8 cellular contexts compared by ENCODE assay signal in the genomic region with DNA sequence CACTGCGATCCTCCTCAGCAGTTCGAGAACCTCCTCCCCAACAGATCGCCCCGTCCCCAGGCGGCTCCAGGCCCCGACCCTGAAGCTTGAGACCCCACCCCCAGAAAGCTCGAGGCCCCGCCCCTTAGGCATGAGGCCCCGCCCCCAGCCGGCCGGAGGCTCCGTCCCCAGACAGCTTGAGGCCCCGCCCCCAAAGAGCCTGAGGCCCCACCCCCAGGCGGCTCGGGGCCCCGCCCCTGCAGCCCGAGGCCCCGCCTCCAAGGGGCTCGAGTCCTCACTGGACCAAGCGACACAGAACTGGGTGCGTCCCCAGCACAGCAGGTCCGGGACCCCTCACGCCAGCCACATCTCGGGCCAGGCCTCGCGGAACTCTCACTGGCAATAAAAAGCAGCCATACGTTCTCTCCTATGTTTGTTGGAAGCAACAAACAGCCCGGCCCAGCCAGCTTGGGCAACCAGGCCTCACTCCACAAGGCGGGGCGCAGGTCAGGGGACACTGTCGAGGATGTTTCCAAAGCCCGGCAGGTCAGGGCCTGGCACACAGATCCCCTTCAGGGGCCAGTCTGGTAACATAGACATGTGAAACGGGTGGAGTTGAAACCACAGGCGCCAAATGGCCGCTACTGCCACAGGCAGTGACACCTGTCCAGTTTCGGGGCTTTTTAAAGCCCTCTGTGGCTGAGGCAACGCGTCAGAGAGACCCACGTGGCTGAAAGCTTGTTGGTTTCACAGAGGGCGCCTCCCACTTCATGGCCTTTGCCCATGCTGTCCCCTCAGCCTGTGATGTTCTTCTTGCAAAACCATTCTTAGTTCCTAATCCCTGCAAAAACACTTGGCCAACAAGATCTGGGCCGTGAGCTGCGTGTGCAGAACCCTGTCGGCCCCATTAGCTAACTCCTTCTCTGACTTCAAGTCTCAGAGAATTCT.
DNase-seq lines count a peak whose midpoint lies in the region; ATAC-seq and TF ChIP-seq lines count a peak whose summit lies in the region.

No MANE protein-coding gene starts in this region.

- H3K36me3 Mint-ChIP-seq in glutamatergic neuron (ENCODE audit: unreplicated experiment) = no peaks in the 10 kb centered on the region

- BruUV-seq in PC-3 (replicated peaks; lab: Mats Ljungman, UMichigan) = no TSS peak

- H3K27ac ChIP-seq in PC-3 (ENCODE audit: low read length) (no peak overlapping the region), testis (no peak overlapping the region)

- H2AFZ ChIP-seq in PC-3 (ENCODE audit: low read length) = no peak overlapping the region

- H3K4me2 ChIP-seq in PC-3 (ENCODE audit: low read length) = no peak overlapping the region

- no peak overlapping the region for H3K9ac ChIP-seq in PC-3 (ENCODE audit: low read length)

- H3K4me1 ChIP-seq in PC-3 (ENCODE audit: insufficient read depth, low read length) = no peaks in the 10 kb centered on the region
- no peaks in the 10 kb centered on the region for H3K4me1 ChIP-seq in testis

- peaks cover 1% of the 10 kb centered on the region for H3K27me3 Mint-ChIP-seq in glutamatergic neuron (ENCODE audit: unreplicated experiment)

- no peaks in the 10 kb centered on the region for H3K27me3 ChIP-seq in PC-3 (ENCODE audit: low read length)
- H3K27me3 ChIP-seq in testis = no peaks in the 10 kb centered on the region

- no peaks in the 10 kb centered on the region for H3F3A ChIP-seq in PC-3 (ENCODE audit: low read length, unreplicated experiment)

- peak; percentile 55 for DNase-seq in activated CD4-positive, alpha-beta T cell treated with anti-CD3 and anti-CD28 coated beads for 48 hours
- DNase-seq in activated CD4-positive, alpha-beta T cell treated with anti-CD3 and anti-CD28 coated beads, Interleukin-2, amount 50 U/mL, for 1 hour = no peak
- peak; percentile 16 for DNase-seq in PC-3
- peak; percentile 53 for DNase-seq in glutamatergic neuron
- peak; percentile 66 for DNase-seq in testis
- no peak for DNase-seq in NCI-H2227 (lab: John Stamatoyannopoulos, UW; ENCODE audit: unreplicated experiment)
- DNase-seq in AML-193 (lab: John Stamatoyannopoulos, UW) = no peak

- no peak for TF ChIP-seq POLR2A in testis (IDR thresholded peaks at IDR 0.05)

- 44 to 45% methylated on average over 25 to 41 of the region's 43 CpGs for WGBS in testis, 2 donors

- no peaks in the 10 kb centered on the region for H3K9me2 ChIP-seq in PC-3 (replicated peaks; ENCODE audit: low read length)

- TF ChIP-seq CTCF in PC-3 (conservative IDR thresholded peaks at IDR 0.05; ENCODE audit: low read depth, low read length) (no peak), glutamatergic neuron (IDR thresholded peaks at IDR 0.05; ENCODE audit: partially characterized antibody, unreplicated experiment) (no peak), testis (IDR thresholded peaks at IDR 0.05) (no peak)

- H3K4me3 Mint-ChIP-seq in glutamatergic neuron (ENCODE audit: unreplicated experiment) = no peak overlapping the region

- H3K9me3 Mint-ChIP-seq in glutamatergic neuron (ENCODE audit: unreplicated experiment) = no peaks in the 10 kb centered on the region

- intact Hi-C loops in PC-3 (cut with micrococcal nuclease) = no loop called here
- intact Hi-C loops in testis (cut with DNase I; ENCODE audit: low total_unique reads) = no loop called here

- H3K79me2 ChIP-seq in PC-3 (ENCODE audit: low read length) = no peaks in the 10 kb centered on the region

- H3K4me3 ChIP-seq in PC-3 (ENCODE audit: low read length) (no peak overlapping the region), testis (peak overlapping the region in 1 of 2 donors; percentile 20)

- CTCF ChIA-PET in PC-3 (lab: Charles Lee) = no interaction called here

- POLR2A ChIA-PET in PC-3 (lab: Charles Lee; ENCODE audit: unreplicated experiment) = no interaction called here

- no peaks in the 10 kb centered on the region for H4K20me1 ChIP-seq in PC-3 (ENCODE audit: low read length)

- H3K36me3 ChIP-seq in PC-3 (ENCODE audit: low read depth, low read length) (no peaks in the 10 kb centered on the region), testis (ENCODE audit: low read depth, missing control alignments) (no peaks in the 10 kb centered on the region)

- ATAC-seq in HG02759 (IDR thresholded peaks at IDR 0.05; ENCODE audit: unreplicated experiment) (peak; percentile 90), PC-3 (no peak)

- no peaks in the 10 kb centered on the region for H3K4me1 Mint-ChIP-seq in glutamatergic neuron (ENCODE audit: low read depth, unreplicated experiment)

- H3K27ac Mint-ChIP-seq in glutamatergic neuron (ENCODE audit: unreplicated experiment) = no peak overlapping the region

- H3K9me3 ChIP-seq in PC-3 (ENCODE audit: low read length) (no peaks in the 10 kb centered on the region), testis (no peaks in the 10 kb centered on the region)

Comparison
In these comparisons a context has a peak if more than half of its experiments do, and no peak if none do; other contexts are left out.
1. DNase-seq: peak in activated CD4-positive, alpha-beta T cell treated with anti-CD3 and anti-CD28 coated beads for 48 hours (single experiment), PC-3 (single experiment), glutamatergic neuron (single experiment) and testis (single experiment); none in activated CD4-positive, alpha-beta T cell treated with anti-CD3 and anti-CD28 coated beads, Interleukin-2, amount 50 U/mL, for 1 hour (single experiment), NCI-H2227 (single experiment) and AML-193 (0 of 2).